1 cellular context compared by ENCODE assay signal in the genomic region with DNA sequence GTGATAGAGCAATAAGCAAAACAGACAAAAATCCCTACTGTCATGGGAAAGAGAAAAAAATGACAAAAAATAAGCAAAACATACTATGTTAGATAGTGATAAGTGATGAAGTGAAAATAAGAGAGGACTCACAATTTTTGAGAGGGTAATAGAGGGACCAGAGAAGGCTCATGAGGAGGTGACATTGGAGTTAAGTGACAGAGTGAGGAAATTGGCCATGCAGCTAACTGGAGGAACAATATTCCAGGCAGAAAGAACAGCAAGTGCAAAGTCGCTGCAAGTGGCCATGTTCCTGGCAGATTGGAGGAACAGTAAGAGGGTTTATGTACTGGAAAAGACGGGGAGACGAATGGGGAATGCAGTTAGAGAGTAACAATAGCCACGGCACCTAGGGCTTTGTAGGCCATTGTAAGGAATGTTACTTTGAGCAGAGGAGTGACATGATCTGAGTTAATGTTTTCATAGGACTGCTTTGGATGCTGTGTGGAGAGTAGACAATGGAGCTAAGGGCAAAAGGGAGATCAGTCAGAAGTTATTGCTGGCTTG.
TF ChIP-seq lines count a peak whose summit lies in the region.

No MANE protein-coding gene starts in this region.

TF ChIP-seq in HCT116, 20 proteins besides CTCF, POLR2A, EP300 and RAD21 (continued from another document):
- TF ChIP-seq, protein P1, sequence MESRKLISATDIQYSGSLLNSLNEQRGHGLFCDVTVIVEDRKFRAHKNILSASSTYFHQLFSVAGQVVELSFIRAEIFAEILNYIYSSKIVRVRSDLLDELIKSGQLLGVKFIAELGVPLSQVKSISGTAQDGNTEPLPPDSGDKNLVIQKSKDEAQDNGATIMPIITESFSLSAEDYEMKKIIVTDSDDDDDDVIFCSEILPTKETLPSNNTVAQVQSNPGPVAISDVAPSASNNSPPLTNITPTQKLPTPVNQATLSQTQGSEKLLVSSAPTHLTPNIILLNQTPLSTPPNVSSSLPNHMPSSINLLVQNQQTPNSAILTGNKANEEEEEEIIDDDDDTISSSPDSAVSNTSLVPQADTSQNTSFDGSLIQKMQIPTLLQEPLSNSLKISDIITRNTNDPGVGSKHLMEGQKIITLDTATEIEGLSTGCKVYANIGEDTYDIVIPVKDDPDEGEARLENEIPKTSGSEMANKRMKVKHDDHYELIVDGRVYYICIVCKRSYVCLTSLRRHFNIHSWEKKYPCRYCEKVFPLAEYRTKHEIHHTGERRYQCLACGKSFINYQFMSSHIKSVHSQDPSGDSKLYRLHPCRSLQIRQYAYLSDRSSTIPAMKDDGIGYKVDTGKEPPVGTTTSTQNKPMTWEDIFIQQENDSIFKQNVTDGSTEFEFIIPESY (IDR thresholded peaks at IDR 0.05; ENCODE audit: extremely low read depth, insufficient replicate concordance, low read length): no peak
- TF ChIP-seq, protein P2, sequence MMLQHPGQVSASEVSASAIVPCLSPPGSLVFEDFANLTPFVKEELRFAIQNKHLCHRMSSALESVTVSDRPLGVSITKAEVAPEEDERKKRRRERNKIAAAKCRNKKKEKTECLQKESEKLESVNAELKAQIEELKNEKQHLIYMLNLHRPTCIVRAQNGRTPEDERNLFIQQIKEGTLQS (IDR thresholded peaks at IDR 0.05): no peak
- TF ChIP-seq JUND (IDR thresholded peaks at IDR 0.05) (no peak), ZNF274 (IDR thresholded peaks at IDR 0.05; ENCODE audit: low read depth, low read length) (no peak), FOSL1 (IDR thresholded peaks at IDR 0.05; ENCODE audit: low read depth) (no peak), ELF1 (IDR thresholded peaks at IDR 0.05; ENCODE audit: borderline replicate concordance, low read depth) (no peak), EZH2phosphoT487 (IDR thresholded peaks at IDR 0.05; ENCODE audit: borderline replicate concordance) (no peak), ZFX (IDR thresholded peaks at IDR 0.05) (no peak), EZH2 (IDR thresholded peaks at IDR 0.05) (no peak), YY1 (IDR thresholded peaks at IDR 0.05; ENCODE audit: extremely low read depth, insufficient replicate concordance, low read depth, low read length) (no peak), SIN3A (IDR thresholded peaks at IDR 0.05; ENCODE audit: low read depth) (no peak), CEBPB (IDR thresholded peaks at IDR 0.05; ENCODE audit: low read depth) (no peak), TCF7L2 (IDR thresholded peaks at IDR 0.05; ENCODE audit: borderline replicate concordance, extremely low read depth, insufficient read depth, insufficient read length) (no peak)
